Comparison of ENCODE assay signal across 1 cellular context in genomic region chr9:135732569-135733257, GRCh38.
TF ChIP-seq lines count a peak whose summit lies in the region.

No MANE protein-coding gene starts in this region.

TF ChIP-seq in H1, 55 proteins besides CTCF, POLR2A, EP300 and RAD21:
- TF ChIP-seq TBP (IDR thresholded peaks at IDR 0.05; ENCODE audit: low read depth, low read length): no peak
- no peak for TF ChIP-seq EZH2 (IDR thresholded peaks at IDR 0.05; ENCODE audit: low read depth, low read length, severe bottlenecking)
- no peak for TF ChIP-seq MAFK (IDR thresholded peaks at IDR 0.05; ENCODE audit: low read depth, low read length)
- no peak for TF ChIP-seq SIX5 (IDR thresholded peaks at IDR 0.05; ENCODE audit: low read depth, low read length)
- no peak for TF ChIP-seq BACH1 (IDR thresholded peaks at IDR 0.05; ENCODE audit: low read length)
- no peak for TF ChIP-seq CHD7 (IDR thresholded peaks at IDR 0.05; ENCODE audit: insufficient replicate concordance, low read length)
- no peak for TF ChIP-seq ATF2 (IDR thresholded peaks at IDR 0.05; ENCODE audit: low read length)
- no peak for TF ChIP-seq SIRT6 (IDR thresholded peaks at IDR 0.05; ENCODE audit: low read length)
- no peak for TF ChIP-seq HDAC6 (IDR thresholded peaks at IDR 0.05; ENCODE audit: low read depth, low read length)
- TF ChIP-seq CBX8 (IDR thresholded peaks at IDR 0.05; ENCODE audit: borderline replicate concordance, low read depth, low read length): no peak
- no peak for TF ChIP-seq POU5F1 (IDR thresholded peaks at IDR 0.05; ENCODE audit: low read depth, low read length)
- TF ChIP-seq ZNF274 (IDR thresholded peaks at IDR 0.05; ENCODE audit: borderline replicate concordance, extremely low read depth, low read length): no peak
- TF ChIP-seq HDAC2 (IDR thresholded peaks at IDR 0.05; ENCODE audit: borderline replicate concordance in 1 of 2, low read depth in 2 of 2, low read length in 2 of 2): no peak
- no peak for TF ChIP-seq SUZ12 (IDR thresholded peaks at IDR 0.05; ENCODE audit: low read length)
- no peak for TF ChIP-seq CEBPB (IDR thresholded peaks at IDR 0.05; ENCODE audit: low read depth, low read length)
- no peak for TF ChIP-seq TAF7 (optimal IDR thresholded peaks at IDR 0.05; ENCODE audit: borderline replicate concordance, low read depth, low read length)
- TF ChIP-seq KDM5A (IDR thresholded peaks at IDR 0.05; ENCODE audit: low read length): no peak
- TF ChIP-seq POLR2AphosphoS5 (IDR thresholded peaks at IDR 0.05; ENCODE audit: low read depth, low read length): no peak
- TF ChIP-seq GABPA (IDR thresholded peaks at IDR 0.05; ENCODE audit: borderline replicate concordance, insufficient read depth, low read length): no peak
